In genomic region chr9:83698976-83699585, GRCh38 we compare ENCODE assay signal across 13 cellular contexts. TPM values are rescaled to one million over a fixed set of nuclear protein-coding genes. Genes with fewer than 3 reads are reported as not detected.
DNase-seq lines count a peak whose midpoint lies in the region; ATAC-seq and TF ChIP-seq lines count a peak whose summit lies in the region.
"Had no signal": no experiment of that assay in that cellular context is flagged by ENCODE, and none has a peak within 500 bp of the region (broad histone marks: within the 10 kb centered on the region; RNA-seq: fewer than 3 reads in every experiment).

No MANE protein-coding gene starts in this region.

- H3K4me1 Mint-ChIP-seq in CD8-positive, alpha-beta memory T cell, result peaks cover 67 to 90% (median 83%) of the 10 kb centered on the region in 3 donors
- H3K4me1 Mint-ChIP-seq in activated T-helper 2 cell treated with anti-CD3 and anti-CD28 coated beads, Interferon-gamma antibody, Interleukin-2, Interleukin-4, amounts not matched to agents 10 μg/mL and 5 μg/mL and 100 μg/mL, durations not matched to agents 14 hours and 24 hours and 36 hours (ENCODE audit: low read depth), result peaks cover 41% of the 10 kb centered on the region

- H3K9me3 ChIP-seq in CD8-positive, alpha-beta memory T cell (ENCODE audit: low read length), result no peaks in the 10 kb centered on the region
- H3K9me3 ChIP-seq in esophagus squamous epithelium (no peaks in the 10 kb centered on the region), upper lobe of left lung (no peaks in the 10 kb centered on the region), testis (no peaks in the 10 kb centered on the region)
- H3K9me3 ChIP-seq: Caco-2, tibial artery had no signal

- H3K4me3 ChIP-seq in CD8-positive, alpha-beta memory T cell (ENCODE audit: low read length), result no peak overlapping the region
- no peak overlapping the region for H3K4me3 ChIP-seq in esophagus squamous epithelium
- no peak overlapping the region for H3K4me3 ChIP-seq in upper lobe of left lung
- H3K4me3 ChIP-seq in testis, result no peak overlapping the region
- H3K4me3 ChIP-seq: tibial artery had no signal

- H3K36me3 Mint-ChIP-seq in CD8-positive, alpha-beta memory T cell, result peaks cover 0 to 8% (median 0%) of the 10 kb centered on the region in 3 donors
- peaks cover 16% of the 10 kb centered on the region for H3K36me3 Mint-ChIP-seq in activated T-helper 2 cell treated with anti-CD3 and anti-CD28 coated beads, Interferon-gamma antibody, Interleukin-2, Interleukin-4, amounts not matched to agents 10 μg/mL and 5 μg/mL and 100 μg/mL, durations not matched to agents 14 hours and 24 hours and 36 hours (ENCODE audit: low read depth)

- no peak overlapping the region for H3K27ac ChIP-seq in CD8-positive, alpha-beta memory T cell (ENCODE audit: low read depth, low read length)
- H3K27ac ChIP-seq in esophagus squamous epithelium (no peak overlapping the region), upper lobe of left lung (no peak overlapping the region), testis (no peak overlapping the region)
- H3K27ac ChIP-seq: tibial artery had no signal

- CTCF ChIA-PET in CD8-positive, alpha-beta memory T cell (lab: Charles Lee), result interaction anchor here (0.7 kb wide), 1 partner anchor 49 kb away, joined by 3 read pairs; no protein-coding TSS in a partner anchor

- no peak for TF ChIP-seq POLR2A in esophagus squamous epithelium (IDR thresholded peaks at IDR 0.05)
- no peak for TF ChIP-seq POLR2A in upper lobe of left lung (IDR thresholded peaks at IDR 0.05)
- no peak for TF ChIP-seq POLR2A in testis (IDR thresholded peaks at IDR 0.05)

- H3K9me3 Mint-ChIP-seq in CD8-positive, alpha-beta memory T cell, result no peaks in the 10 kb centered on the region
- H3K9me3 Mint-ChIP-seq in activated T-helper 2 cell treated with anti-CD3 and anti-CD28 coated beads, Interferon-gamma antibody, Interleukin-2, Interleukin-4, amounts not matched to agents 10 μg/mL and 5 μg/mL and 100 μg/mL, durations not matched to agents 14 hours and 24 hours and 36 hours, result no peaks in the 10 kb centered on the region
- H3K9me3 Mint-ChIP-seq: central memory CD8-positive, alpha-beta T cell had no signal

- H3K27me3 ChIP-seq in CD8-positive, alpha-beta memory T cell (ENCODE audit: insufficient read depth, low read length, poor library complexity, severe bottlenecking), result no peaks in the 10 kb centered on the region
- no peaks in the 10 kb centered on the region for H3K27me3 ChIP-seq in esophagus squamous epithelium
- no peaks in the 10 kb centered on the region for H3K27me3 ChIP-seq in upper lobe of left lung
- no peaks in the 10 kb centered on the region for H3K27me3 ChIP-seq in testis
- H3K27me3 ChIP-seq: tibial artery had no signal

- DNase-seq in CD8-positive, alpha-beta memory T cell, result no peak
- DNase-seq in activated T-helper 2 cell treated with anti-CD3 and anti-CD28 coated beads, Interferon-gamma antibody, Interleukin-2, Interleukin-4, amounts not matched to agents 10 μg/mL and 5 μg/mL and 100 μg/mL, durations not matched to agents 14 hours and 24 hours and 36 hours (ENCODE audit: low spot score), result no peak
- DNase-seq in esophagus squamous epithelium (lab: John Stamatoyannopoulos, UW) (no peak), upper lobe of left lung (no peak), HPDE6-E6E7 (ENCODE audit: extremely low spot score) (no peak), testis (no peak)
- DNase-seq: Caco-2, HCEC 1CT, NCI-H1694 treated with DMSO at 0.1 percent for 48 hours, tibial artery had no signal

- H3K4me1 ChIP-seq in CD8-positive, alpha-beta memory T cell (ENCODE audit: insufficient read depth, low read length), result peaks cover 60% of the 10 kb centered on the region
- H3K4me1 ChIP-seq in esophagus squamous epithelium (peaks cover 0 to 77% (median 10%) of the 10 kb centered on the region in 3 donors), upper lobe of left lung (peaks cover 13 to 70% (median 31%) of the 10 kb centered on the region in 4 donors), testis (peaks cover 6% of the 10 kb centered on the region)
- H3K4me1 ChIP-seq: Caco-2 had no signal

- H3K4me3 Mint-ChIP-seq in CD8-positive, alpha-beta memory T cell, result peak overlapping the region in 5 of 7 donors; percentile 1 to 59 (median 21)
- no peak overlapping the region for H3K4me3 Mint-ChIP-seq in activated T-helper 2 cell treated with anti-CD3 and anti-CD28 coated beads, Interferon-gamma antibody, Interleukin-2, Interleukin-4, amounts not matched to agents 10 μg/mL and 5 μg/mL and 100 μg/mL, durations not matched to agents 14 hours and 24 hours and 36 hours (ENCODE audit: low read depth)

- POLR2A ChIA-PET in CD8-positive, alpha-beta memory T cell (lab: Charles Lee), result no interaction called here

- intact Hi-C loops in activated T-helper 2 cell treated with anti-CD3 and anti-CD28 coated beads, Interferon-gamma antibody, Interleukin-2, Interleukin-4, amounts not matched to agents 10 μg/mL and 5 μg/mL and 100 μg/mL, durations not matched to agents 14 hours and 24 hours and 36 hours (cut with micrococcal nuclease), result no loop called here
- intact Hi-C loops in esophagus squamous epithelium (cut with DNase I) (no loop called here), testis (cut with DNase I; ENCODE audit: low total_unique reads) (no loop called here)

- peak overlapping the region in 4 of 8 donors; percentile 2 to 60 (median 29) for H3K27ac Mint-ChIP-seq in CD8-positive, alpha-beta memory T cell
- peak overlapping the region; percentile 65 for H3K27ac Mint-ChIP-seq in activated T-helper 2 cell treated with anti-CD3 and anti-CD28 coated beads, Interferon-gamma antibody, Interleukin-2, Interleukin-4, amounts not matched to agents 10 μg/mL and 5 μg/mL and 100 μg/mL, durations not matched to agents 14 hours and 24 hours and 36 hours

- TF ChIP-seq CTCF in esophagus squamous epithelium (IDR thresholded peaks at IDR 0.05) (no peak), upper lobe of left lung (IDR thresholded peaks at IDR 0.05) (no peak), testis (IDR thresholded peaks at IDR 0.05) (no peak)

- WGBS in esophagus squamous epithelium, 2 donors, result 52 to 58% methylated on average over 4 of the region's 4 CpGs
- 54 to 62% methylated on average over 4 of the region's 4 CpGs for WGBS in upper lobe of left lung, 2 donors
- WGBS in testis, 2 donors, result 72% methylated on average over 4 of the region's 4 CpGs

- no peak for TF ChIP-seq EP300 in upper lobe of left lung (IDR thresholded peaks at IDR 0.05)

- no peaks in the 10 kb centered on the region for H3K36me3 ChIP-seq in CD8-positive, alpha-beta memory T cell (ENCODE audit: insufficient read depth, low read length)
- H3K36me3 ChIP-seq in esophagus squamous epithelium, result no peaks in the 10 kb centered on the region
- no peaks in the 10 kb centered on the region for H3K36me3 ChIP-seq in upper lobe of left lung
- no peaks in the 10 kb centered on the region for H3K36me3 ChIP-seq in testis (ENCODE audit: low read depth, missing control alignments)
- H3K36me3 ChIP-seq: tibial artery had no signal

- ATAC-seq in GM18867 (IDR thresholded peaks at IDR 0.05; ENCODE audit: unreplicated experiment) (peak; percentile 26), HG02798 (IDR thresholded peaks at IDR 0.05; ENCODE audit: poor library complexity, unreplicated experiment) (peak; percentile 34), upper lobe of left lung (ENCODE audit: low FRiP score in 2 of 2) (no peak)

- H3K27me3 Mint-ChIP-seq in CD8-positive, alpha-beta memory T cell, result no peaks in the 10 kb centered on the region
- H3K27me3 Mint-ChIP-seq in activated T-helper 2 cell treated with anti-CD3 and anti-CD28 coated beads, Interferon-gamma antibody, Interleukin-2, Interleukin-4, amounts not matched to agents 10 μg/mL and 5 μg/mL and 100 μg/mL, durations not matched to agents 14 hours and 24 hours and 36 hours (ENCODE audit: low read depth), result no peaks in the 10 kb centered on the region
- H3K27me3 Mint-ChIP-seq: central memory CD8-positive, alpha-beta T cell had no signal

RNA-seq across cellular contexts. Expression of gene UBQLN1, which starts 8.7 kb away (rescaled TPM):
- 100 to 1,000 TPM in 1 of 2 experiments, 10 to 100 TPM in 1; 95.1 to 101 TPM for total RNA-seq in CD8-positive, alpha-beta memory T cell
- 76.6 TPM for polyA plus RNA-seq in CD8-positive, alpha-beta memory T cell
- total RNA-seq in activated T-helper 2 cell treated with anti-CD3 and anti-CD28 coated beads, Interferon-gamma antibody, Interleukin-2, Interleukin-4, amounts not matched to agents 10 μg/mL and 5 μg/mL and 100 μg/mL, durations not matched to agents 14 hours and 24 hours and 36 hours, result 138 and 140 TPM in 2 replicates
- total RNA-seq in esophagus squamous epithelium, result 100 to 1,000 TPM in 1 of 4 donors, 10 to 100 TPM in 3; 65.4 to 120 (median 78.5) TPM
- 100 to 1,000 TPM in 2 of 6 donors, 10 to 100 TPM in 4; 75.6 to 113 (median 84.7) TPM for total RNA-seq in upper lobe of left lung
- 100 to 1,000 TPM; 146 to 147 TPM for total RNA-seq in testis
- 86.5 TPM for polyA plus RNA-seq in testis (ENCODE audit: insufficient read depth, low read depth, low replicate concordance)

Comparison
In these comparisons a context has a peak if more than half of its experiments do, and no peak if none do; other contexts are left out.
1. ATAC-seq: peak in GM18867 (single experiment) and HG02798 (single experiment); none in upper lobe of left lung (0 of 2).